ENCODE assay signal across 23 cellular contexts in the genomic region with DNA sequence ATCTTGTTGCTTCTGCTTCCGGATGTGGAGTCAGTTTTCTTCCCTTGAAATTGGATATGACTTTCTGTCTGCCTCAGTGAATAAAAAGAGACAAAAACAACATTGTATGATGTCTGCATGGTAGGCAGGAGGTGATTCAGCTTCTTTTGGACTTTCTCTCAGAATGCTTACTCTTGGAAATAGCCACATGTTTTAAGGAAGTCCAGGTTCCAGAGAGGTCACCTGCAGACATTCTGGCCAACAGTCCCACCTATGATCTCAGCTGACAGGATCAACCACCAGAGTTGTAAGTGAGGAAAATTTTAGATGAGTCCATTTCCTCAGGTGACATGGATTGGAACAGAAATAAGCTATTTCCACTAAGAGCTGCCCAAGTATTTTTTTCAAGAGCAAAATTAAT.
"Had no signal": no experiment of that assay in that cellular context is flagged by ENCODE, and none has a peak within 500 bp of the region (broad histone marks: within the 10 kb centered on the region; RNA-seq: fewer than 3 reads in every experiment).

No MANE protein-coding gene starts in this region.

- H2AFZ ChIP-seq: neural progenitor cell, parathyroid adenoma had no signal

- H3K79me2 ChIP-seq: parathyroid adenoma had no signal

- H3K27me3 Mint-ChIP-seq: central memory CD8-positive, alpha-beta T cell; stimulated activated memory B cell treated with anti-CD40 and anti-IgM and Interleukin-4, amounts not matched to agents 10 μg/mL and 1 μg/mL and 100 μg/mL, for 72 hours had no signal

- H3K4me3 Mint-ChIP-seq: central memory CD8-positive, alpha-beta T cell; memory B cell; natural killer cell treated with Interleukin-12 subunit alpha and Interleukin-12 subunit beta and Interleukin-15 and Interleukin-18, amount 100 ng/mL, for 72 hours; neural progenitor cell; stimulated activated memory B cell treated with anti-CD40 and anti-IgM and Interleukin-4, amounts not matched to agents 10 μg/mL and 1 μg/mL and 100 μg/mL, for 72 hours; stimulated activated naive CD8-positive, alpha-beta T cell treated with anti-CD3 and anti-CD28 coated beads, Interleukin-15, Interleukin-2, amounts not matched to agents 100 ng/mL and 50 ng/mL, for 24 hours had no signal

- DNase-seq: effector CD8-positive, alpha-beta T cell; heart left ventricle; hippocampal formation; kidney; left colon; midbrain; nucleus accumbens; retina; right lobe of liver; stimulated activated CD4-positive, alpha-beta T cell treated with anti-CD3 and anti-CD28 coated beads, Interleukin-4, amount 100 ng/mL, for 1 hour; tibial artery; upper lobe of left lung; uterus had no signal

- H3K4me1 ChIP-seq: heart left ventricle, parathyroid adenoma, prostate gland, right lobe of liver, tibial artery, upper lobe of left lung, uterus had no signal

- FAIRE-seq: colon, frontal cortex, kidney had no signal

- H3K27ac ChIP-seq: heart left ventricle, neural progenitor cell, parathyroid adenoma, prostate gland, right lobe of liver, tibial artery, upper lobe of left lung, uterus had no signal

- H3K4me3 ChIP-seq: heart left ventricle, neural progenitor cell, prostate gland, right lobe of liver, tibial artery, upper lobe of left lung, uterus had no signal

- H3K36me3 ChIP-seq: heart left ventricle, neural progenitor cell, prostate gland, right lobe of liver, tibial artery, upper lobe of left lung, uterus had no signal

- H3K4me1 Mint-ChIP-seq: central memory CD8-positive, alpha-beta T cell; memory B cell; neural progenitor cell; stimulated activated memory B cell treated with anti-CD40 and anti-IgM and Interleukin-4, amounts not matched to agents 10 μg/mL and 1 μg/mL and 100 μg/mL, for 72 hours had no signal

- H3K4me2 ChIP-seq: neural progenitor cell had no signal

- H3K27ac Mint-ChIP-seq: memory B cell; natural killer cell treated with Interleukin-12 subunit alpha and Interleukin-12 subunit beta and Interleukin-15 and Interleukin-18, amount 100 ng/mL, for 72 hours; neural progenitor cell; stimulated activated memory B cell treated with anti-CD40 and anti-IgM and Interleukin-4, amounts not matched to agents 10 μg/mL and 1 μg/mL and 100 μg/mL, for 72 hours; stimulated activated naive CD8-positive, alpha-beta T cell treated with anti-CD3 and anti-CD28 coated beads, Interleukin-15, Interleukin-2, amounts not matched to agents 100 ng/mL and 50 ng/mL, for 24 hours had no signal

- H3K36me3 Mint-ChIP-seq: memory B cell; natural killer cell treated with Interleukin-12 subunit alpha and Interleukin-12 subunit beta and Interleukin-15 and Interleukin-18, amount 100 ng/mL, for 72 hours; neural progenitor cell; stimulated activated memory B cell treated with anti-CD40 and anti-IgM and Interleukin-4, amounts not matched to agents 10 μg/mL and 1 μg/mL and 100 μg/mL, for 72 hours had no signal

- H3K9me3 Mint-ChIP-seq: central memory CD8-positive, alpha-beta T cell; memory B cell; natural killer cell treated with Interleukin-12 subunit alpha and Interleukin-12 subunit beta and Interleukin-15 and Interleukin-18, amount 100 ng/mL, for 72 hours; neural progenitor cell; stimulated activated memory B cell treated with anti-CD40 and anti-IgM and Interleukin-4, amounts not matched to agents 10 μg/mL and 1 μg/mL and 100 μg/mL, for 72 hours; stimulated activated naive CD8-positive, alpha-beta T cell treated with anti-CD3 and anti-CD28 coated beads, Interleukin-15, Interleukin-2, amounts not matched to agents 100 ng/mL and 50 ng/mL, for 24 hours had no signal

- H3K27me3 ChIP-seq: heart left ventricle, neural progenitor cell, right lobe of liver, tibial artery, upper lobe of left lung, uterus had no signal

- H3K9me3 ChIP-seq: heart left ventricle, prostate gland, right lobe of liver, tibial artery, upper lobe of left lung, uterus had no signal

- H3K9ac ChIP-seq: neural progenitor cell, parathyroid adenoma had no signal
